24 cellular contexts compared by ENCODE assay signal in the genomic region with DNA sequence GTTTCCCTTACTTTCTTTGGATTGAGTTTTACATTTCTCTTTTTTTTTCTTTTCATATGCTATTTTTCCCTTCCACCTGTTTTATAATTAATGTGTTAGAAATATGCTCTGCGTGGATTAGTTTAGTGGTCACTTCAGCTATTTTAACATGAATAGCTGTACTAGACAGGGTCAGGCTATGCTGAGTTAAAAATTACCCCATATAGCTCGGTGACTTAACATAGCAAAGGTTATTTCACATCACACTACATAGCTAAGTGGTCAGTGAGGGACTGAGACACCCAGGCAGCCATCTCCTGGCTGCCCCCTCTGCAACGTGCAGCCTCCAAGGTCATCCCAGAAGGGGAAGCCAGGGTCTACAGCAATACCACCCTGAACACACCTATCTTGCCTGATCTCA.
"Had no signal": no experiment of that assay in that cellular context is flagged by ENCODE, and none has a peak within 500 bp of the region (broad histone marks: within the 10 kb centered on the region; RNA-seq: fewer than 3 reads in every experiment).

No MANE protein-coding gene starts in this region.

- H3K4me3 Mint-ChIP-seq: dendritic cell treated with granulocyte-macrophage colony-stimulating factor and Interleukin-4, amounts not matched to agents 40 ng/mL and 50 ng/mL, for 4 days; endodermal cell; memory B cell; natural killer cell; stimulated activated effector memory CD8-positive, alpha-beta T cell treated with anti-CD3 and anti-CD28 coated beads, Interleukin-12 subunit alpha, Interleukin-12 subunit beta, amount 100 ng/mL, for 72 hours; type B pancreatic cell had no signal

- H3K4me1 Mint-ChIP-seq: memory B cell; natural killer cell; stimulated activated effector memory CD8-positive, alpha-beta T cell treated with anti-CD3 and anti-CD28 coated beads, Interleukin-12 subunit alpha, Interleukin-12 subunit beta, amount 100 ng/mL, for 72 hours had no signal

- H3K27ac ChIP-seq: colonic mucosa, epithelial cell of prostate, gastrocnemius medialis, ovary, right atrium auricular region, stomach, thyroid gland had no signal

- H3K4me1 ChIP-seq: colonic mucosa, gastrocnemius medialis, right atrium auricular region, stomach, thyroid gland had no signal

- H3K4me3 ChIP-seq: colonic mucosa, gastrocnemius medialis, lung, ovary, right atrium auricular region, stomach, thyroid gland had no signal

- FAIRE-seq: islet of Langerhans had no signal

- ATAC-seq: esophagus mucosa; gastrocnemius medialis; left lobe of liver; natural killer cell; sciatic nerve; stimulated activated effector memory CD8-positive, alpha-beta T cell treated with anti-CD3 and anti-CD28 coated beads, Interleukin-12 subunit alpha, Interleukin-12 subunit beta, amount 100 ng/mL, for 72 hours had no signal

- H3K27ac Mint-ChIP-seq: dendritic cell treated with granulocyte-macrophage colony-stimulating factor and Interleukin-4, amounts not matched to agents 40 ng/mL and 50 ng/mL, for 4 days; endodermal cell; memory B cell; natural killer cell; stimulated activated effector memory CD8-positive, alpha-beta T cell treated with anti-CD3 and anti-CD28 coated beads, Interleukin-12 subunit alpha, Interleukin-12 subunit beta, amount 100 ng/mL, for 72 hours; type B pancreatic cell had no signal

- H3K9me3 Mint-ChIP-seq: dendritic cell treated with granulocyte-macrophage colony-stimulating factor and Interleukin-4, amounts not matched to agents 40 ng/mL and 50 ng/mL, for 4 days; natural killer cell; stimulated activated effector memory CD8-positive, alpha-beta T cell treated with anti-CD3 and anti-CD28 coated beads, Interleukin-12 subunit alpha, Interleukin-12 subunit beta, amount 100 ng/mL, for 72 hours; type B pancreatic cell had no signal

- H3K36me3 Mint-ChIP-seq: memory B cell; natural killer cell; stimulated activated effector memory CD8-positive, alpha-beta T cell treated with anti-CD3 and anti-CD28 coated beads, Interleukin-12 subunit alpha, Interleukin-12 subunit beta, amount 100 ng/mL, for 72 hours; type B pancreatic cell had no signal

- H3K27me3 ChIP-seq: colonic mucosa, gastrocnemius medialis, ovary, right atrium auricular region, stomach, thyroid gland had no signal

- H3K9me3 ChIP-seq: colonic mucosa, gastrocnemius medialis, ovary, right atrium auricular region, stomach, thyroid gland had no signal

- H3K27me3 Mint-ChIP-seq: dendritic cell treated with granulocyte-macrophage colony-stimulating factor and Interleukin-4, amounts not matched to agents 40 ng/mL and 50 ng/mL, for 4 days; type B pancreatic cell had no signal

- H3K36me3 ChIP-seq: colonic mucosa, gastrocnemius medialis, ovary, right atrium auricular region, stomach, thyroid gland had no signal

- DNase-seq: colonic mucosa; effector CD8-positive, alpha-beta T cell; endodermal cell; foreskin fibroblast; gastrocnemius medialis; natural killer cell; occipital lobe; ovary; stimulated activated CD4-positive, alpha-beta T cell treated with anti-CD3 and anti-CD28 coated beads, Interleukin-2, amount 100 ng/mL, for 24 hours; stimulated activated CD4-positive, alpha-beta T cell treated with anti-CD3 and anti-CD28 coated beads, Interleukin-4, amount 100 ng/mL, for 24 hours; stimulated activated naive CD4-positive, alpha-beta T cell treated with Interleukin-2 at 50 U/mL for 16 hours; thyroid gland had no signal
